10 cellular contexts compared by ENCODE assay signal in the genomic region with DNA sequence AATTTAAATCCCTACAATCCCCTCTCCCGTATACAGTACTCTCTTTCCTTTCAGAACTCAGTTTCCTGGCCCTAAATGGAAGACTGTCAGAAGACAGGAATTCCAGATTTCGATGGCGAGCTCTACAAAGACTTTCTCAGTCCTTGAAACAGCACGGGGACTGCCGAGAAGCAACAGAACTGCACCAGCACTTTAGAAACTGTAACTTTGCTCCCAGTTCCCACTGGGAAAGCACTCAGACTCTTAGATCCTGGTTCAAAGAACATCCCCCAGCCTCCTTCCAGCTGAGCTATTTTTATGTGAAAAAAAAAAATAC. TPM values are rescaled to one million over a fixed set of nuclear protein-coding genes. Genes with fewer than 3 reads are reported as not detected.
DNase-seq lines count a peak whose midpoint lies in the region; ATAC-seq lines count a peak whose summit lies in the region.
"Had no signal": no experiment of that assay in that cellular context is flagged by ENCODE, and none has a peak within 500 bp of the region (broad histone marks: within the 10 kb centered on the region; RNA-seq: fewer than 3 reads in every experiment).

No MANE protein-coding gene starts in this region.

- intact Hi-C loops in naive thymus-derived CD4-positive, alpha-beta T cell (cut with micrococcal nuclease): loop anchor here (2.0 kb wide), 3 partner anchors 15 to 275 kb away; a partner anchor contains a TSS
- intact Hi-C loops in posterior vena cava (cut with DNase I): loop anchor here in 1 of 2 donors (2.0 kb wide), 1 partner anchor 35 kb away; no protein-coding TSS in a partner anchor

- POLR2A ChIA-PET in naive thymus-derived CD4-positive, alpha-beta T cell (lab: Charles Lee): interaction anchor here (1.4 to 9.6 kb wide), 8 partner anchors 13 to 66 kb away, joined by 4 to 235 read pairs (median 83); a partner anchor contains a TSS

- H3K36me3 ChIP-seq in effector memory CD4-positive, alpha-beta T cell (ENCODE audit: control insufficient read depth, insufficient read depth, low read length): peaks cover 10% of the 10 kb centered on the region
- peaks cover 0 to 10% (median 0%) of the 10 kb centered on the region in 3 experiments for H3K36me3 ChIP-seq in naive thymus-derived CD4-positive, alpha-beta T cell (ENCODE audit: control insufficient read depth in 2 of 3, insufficient read depth in 3 of 3, low read length in 3 of 3)

- no peaks in the 10 kb centered on the region for H3K9me3 ChIP-seq in effector memory CD4-positive, alpha-beta T cell (ENCODE audit: control insufficient read depth, low read length)
- H3K9me3 ChIP-seq in naive thymus-derived CD4-positive, alpha-beta T cell (ENCODE audit: control insufficient read depth in 2 of 3, low read length in 3 of 3): no peaks in the 10 kb centered on the region

- H3K4me1 Mint-ChIP-seq in stimulated activated naive CD8-positive, alpha-beta T cell treated with anti-CD3 and anti-CD28 coated beads, Interleukin-15, Interleukin-2, amounts not matched to agents 100 ng/mL and 50 ng/mL, for 24 hours (ENCODE audit: low read depth): peaks cover 60% of the 10 kb centered on the region
- H3K4me1 Mint-ChIP-seq in naive thymus-derived CD4-positive, alpha-beta T cell: peaks cover 35 to 60% (median 50%) of the 10 kb centered on the region in 7 donors

- peaks cover 7% of the 10 kb centered on the region for H3K36me3 Mint-ChIP-seq in stimulated activated naive CD8-positive, alpha-beta T cell treated with anti-CD3 and anti-CD28 coated beads, Interleukin-15, Interleukin-2, amounts not matched to agents 100 ng/mL and 50 ng/mL, for 24 hours (ENCODE audit: low read depth)
- peaks cover 3 to 39% (median 9%) of the 10 kb centered on the region in 5 donors for H3K36me3 Mint-ChIP-seq in naive thymus-derived CD4-positive, alpha-beta T cell

- peaks cover 44% of the 10 kb centered on the region for H3K4me1 ChIP-seq in effector memory CD4-positive, alpha-beta T cell (ENCODE audit: control insufficient read depth, insufficient read depth, low read length, poor library complexity, severe bottlenecking)
- peaks cover 44 to 57% of the 10 kb centered on the region in 2 donors for H3K4me1 ChIP-seq in naive thymus-derived CD4-positive, alpha-beta T cell (ENCODE audit: control insufficient read depth in 2 of 2, insufficient read depth in 2 of 2, low read length in 2 of 2)

- CTCF ChIA-PET in naive thymus-derived CD4-positive, alpha-beta T cell (lab: Charles Lee): interaction anchor here (0.6 to 11.2 kb wide), 9 partner anchors 10 to 182 kb away, joined by 3 to 286 read pairs (median 9); a partner anchor contains a TSS

- H3K9me3 Mint-ChIP-seq in stimulated activated naive CD8-positive, alpha-beta T cell treated with anti-CD3 and anti-CD28 coated beads, Interleukin-15, Interleukin-2, amounts not matched to agents 100 ng/mL and 50 ng/mL, for 24 hours: no peaks in the 10 kb centered on the region
- H3K9me3 Mint-ChIP-seq in naive thymus-derived CD4-positive, alpha-beta T cell: no peaks in the 10 kb centered on the region

- no peaks in the 10 kb centered on the region for H3K27me3 Mint-ChIP-seq in stimulated activated naive CD8-positive, alpha-beta T cell treated with anti-CD3 and anti-CD28 coated beads, Interleukin-15, Interleukin-2, amounts not matched to agents 100 ng/mL and 50 ng/mL, for 24 hours
- H3K27me3 Mint-ChIP-seq in naive thymus-derived CD4-positive, alpha-beta T cell: no peaks in the 10 kb centered on the region

- no peak for DNase-seq in stimulated activated naive CD8-positive, alpha-beta T cell treated with anti-CD3 and anti-CD28 coated beads, Interleukin-15, Interleukin-2, amounts not matched to agents 100 U/mL and 50 U/mL, for 24 hours
- DNase-seq in effector memory CD4-positive, alpha-beta T cell: no peak
- no peak for DNase-seq in naive thymus-derived CD4-positive, alpha-beta T cell
- no peak for DNase-seq in mucosa of gallbladder (ENCODE audit: low spot score)
- DNase-seq in posterior vena cava (ENCODE audit: low spot score): no peak
- DNase-seq: activated CD8-positive, alpha-beta memory T cell treated with anti-CD3 and anti-CD28 coated beads, Interleukin-2, amount 50 U/mL, for 4 hours; NCI-H2081 treated with DMSO at 0.1 percent for 48 hours had no signal

- no peaks in the 10 kb centered on the region for H3K27me3 ChIP-seq in effector memory CD4-positive, alpha-beta T cell (replicated peaks; ENCODE audit: control insufficient read depth, insufficient read depth, low read length, poor library complexity, severe bottlenecking)
- no peaks in the 10 kb centered on the region for H3K27me3 ChIP-seq in naive thymus-derived CD4-positive, alpha-beta T cell (ENCODE audit: control insufficient read depth in 2 of 2, insufficient read depth in 2 of 2, low read length in 2 of 2)

- peak overlapping the region; percentile 87 for H3K27ac ChIP-seq in effector memory CD4-positive, alpha-beta T cell (ENCODE audit: insufficient read depth, low read length, poor library complexity, severe bottlenecking)
- peak overlapping the region; percentile 91 for H3K27ac ChIP-seq in naive thymus-derived CD4-positive, alpha-beta T cell (ENCODE audit: low read depth, low read length)

- peak overlapping the region; percentile 93 for H3K4me3 ChIP-seq in effector memory CD4-positive, alpha-beta T cell (ENCODE audit: insufficient read depth, low read depth, low read length, poor library complexity, severe bottlenecking)
- H3K4me3 ChIP-seq in naive thymus-derived CD4-positive, alpha-beta T cell (ENCODE audit: low read length): peak overlapping the region; percentile 76

- peak overlapping the region; percentile 88 for H3K4me3 Mint-ChIP-seq in stimulated activated naive CD8-positive, alpha-beta T cell treated with anti-CD3 and anti-CD28 coated beads, Interleukin-15, Interleukin-2, amounts not matched to agents 100 ng/mL and 50 ng/mL, for 24 hours
- H3K4me3 Mint-ChIP-seq in naive thymus-derived CD4-positive, alpha-beta T cell: peak overlapping the region; percentile 89 to 100 (median 93)

- no peak overlapping the region for H3K27ac Mint-ChIP-seq in stimulated activated naive CD8-positive, alpha-beta T cell treated with anti-CD3 and anti-CD28 coated beads, Interleukin-15, Interleukin-2, amounts not matched to agents 100 ng/mL and 50 ng/mL, for 24 hours
- peak overlapping the region; percentile 56 to 97 (median 91) for H3K27ac Mint-ChIP-seq in naive thymus-derived CD4-positive, alpha-beta T cell

- ATAC-seq in stimulated activated naive CD8-positive, alpha-beta T cell treated with anti-CD3 and anti-CD28 coated beads, Interleukin-15, Interleukin-2, amounts not matched to agents 100 U/mL and 50 U/mL, for 24 hours: no peak
- ATAC-seq in naive thymus-derived CD4-positive, alpha-beta T cell: no peak
- ATAC-seq in GM19467 (IDR thresholded peaks at IDR 0.05; ENCODE audit: unreplicated experiment): no peak
- ATAC-seq in HG02973 (IDR thresholded peaks at IDR 0.05; ENCODE audit: unreplicated experiment): no peak

RNA-seq across cellular contexts. Expression of a gene that starts 1.8 kb away (rescaled TPM):
- 100 to 1,000 TPM; 103 to 202 (median 158) TPM for total RNA-seq in naive thymus-derived CD4-positive, alpha-beta T cell
- polyA plus RNA-seq in naive thymus-derived CD4-positive, alpha-beta T cell: 100 to 1,000 TPM in 1 of 2 donors, 10 to 100 TPM in 1; 84.3 to 114 TPM
- total RNA-seq in mucosa of gallbladder (119 TPM), posterior vena cava (100 to 1,000 TPM; 110 to 113 TPM)

RNA-seq across cellular contexts. Expression of a gene that starts 28.0 kb away (rescaled TPM):
- total RNA-seq in naive thymus-derived CD4-positive, alpha-beta T cell: over 10,000 TPM in 2 of 5 experiments, 1,000 to 10,000 TPM in 3; 3,296 to 19,276 (median 7,985) TPM
- polyA plus RNA-seq in naive thymus-derived CD4-positive, alpha-beta T cell: not detected
- total RNA-seq in mucosa of gallbladder: 5,171 TPM
- over 10,000 TPM; 46,106 to 62,268 TPM for total RNA-seq in posterior vena cava

RNA-seq across cellular contexts. Expression of a gene that starts 29.4 kb away (rescaled TPM):
- total RNA-seq in naive thymus-derived CD4-positive, alpha-beta T cell: 1,000 to 10,000 TPM in 3 of 5 experiments, 100 to 1,000 TPM in 2; 319 to 3,107 (median 1,510) TPM
- not detected for polyA plus RNA-seq in naive thymus-derived CD4-positive, alpha-beta T cell
- 1,216 TPM for total RNA-seq in mucosa of gallbladder
- total RNA-seq in posterior vena cava: 1,000 to 10,000 TPM; 4,532 to 5,081 TPM

RNA-seq across cellular contexts. Expression of a gene that starts 38.4 kb away (rescaled TPM):
- 1 to 10 TPM; 1.6 to 6.0 (median 4.0) TPM for total RNA-seq in naive thymus-derived CD4-positive, alpha-beta T cell
- 1 to 10 TPM; 3.1 TPM for polyA plus RNA-seq in naive thymus-derived CD4-positive, alpha-beta T cell
- 3.8 TPM for total RNA-seq in mucosa of gallbladder
- under 1 TPM; 0.69 to 0.71 TPM for total RNA-seq in posterior vena cava
